In genomic region chr1:221335161-221336101, GRCh38 we compare ENCODE assay signal across 8 cellular contexts.
DNase-seq lines count a peak whose midpoint lies in the region; ATAC-seq and TF ChIP-seq lines count a peak whose summit lies in the region.

No MANE protein-coding gene starts in this region.

- in situ Hi-C loops in Caki2 (cut with HindIII; ENCODE audit: low pct_unique_long_range_greater_than_20kb, low sequenced_read_pairs) (no loop called here), Panc1 (cut with HindIII; ENCODE audit: low pct_unique_long_range_greater_than_20kb, low sequenced_read_pairs) (no loop called here)

- DNase-seq in Caki2 (ENCODE audit: low read depth) (peak; percentile 98), Panc1 (ENCODE audit: low read depth, low spot score) (no peak), fibroblast of peridontal ligament (ENCODE audit: extremely low read depth) (peak; percentile 77), omental fat pad (ENCODE audit: low spot score) (peak; percentile 24), HuH-7.5 (ENCODE audit: low spot score) (no peak), DMS 273 treated with DMSO at 0.1 percent for 48 hours (lab: John Stamatoyannopoulos, UW) (no peak)
- DNase-seq in stimulated activated naive CD8-positive, alpha-beta T cell treated with anti-CD3 and anti-CD28 coated beads, Interleukin-15, Interleukin-2, amounts not matched to agents 100 U/mL and 50 U/mL, for 24 hours = no peak

- ATAC-seq in Panc1 (peak; percentile 58), omental fat pad (ENCODE audit: low FRiP score) (peak; percentile 79), GM19023 (IDR thresholded peaks at IDR 0.05; ENCODE audit: unreplicated experiment) (no peak)
- no peak for ATAC-seq in stimulated activated naive CD8-positive, alpha-beta T cell treated with anti-CD3 and anti-CD28 coated beads, Interleukin-15, Interleukin-2, amounts not matched to agents 100 U/mL and 50 U/mL, for 24 hours

- no TSS peak for BruUV-seq in Panc1 (replicated peaks; lab: Mats Ljungman, UMichigan)

- peaks cover 10% of the 10 kb centered on the region; the same call in 1 of the 2 replicates for H3K9me3 ChIP-seq in Panc1 (ENCODE audit: control insufficient read depth, insufficient read depth, low read depth, low read length)

- H3K27ac ChIP-seq in Panc1 (ENCODE audit: low read length) = no peak overlapping the region

- H3K27me3 ChIP-seq in Panc1 (ENCODE audit: control insufficient read depth, insufficient read depth, low read length) = no peaks in the 10 kb centered on the region

- TF ChIP-seq CTCF in Panc1 (IDR thresholded peaks at IDR 0.05) (no peak), omental fat pad (IDR thresholded peaks at IDR 0.05) (no peak)

- intact Hi-C loops in Panc1 (cut with micrococcal nuclease; ENCODE audit: unreplicated experiment) = no loop called here

- CTCF ChIA-PET in Panc1 (lab: Charles Lee) = no interaction called here

- POLR2A ChIA-PET in Panc1 (lab: Charles Lee) = no interaction called here

- no peaks in the 10 kb centered on the region for H3K4me1 ChIP-seq in Panc1 (ENCODE audit: control insufficient read depth, insufficient read depth, low read length)

- no peaks in the 10 kb centered on the region; the same call in 1 of the 2 replicates for H3K36me3 ChIP-seq in Panc1 (ENCODE audit: control insufficient read depth, insufficient read depth, low read length)

- H3K4me3 ChIP-seq in Panc1 (ENCODE audit: low read depth in 2 of 2, low read length in 2 of 2) = no peak overlapping the region

Comparison
In these comparisons a context has a peak if more than half of its experiments do, and no peak if none do; other contexts are left out.
1. DNase-seq: peak in Caki2 (single experiment), fibroblast of peridontal ligament (single experiment) and omental fat pad (single experiment); none in Panc1 (single experiment), stimulated activated naive CD8-positive, alpha-beta T cell treated with anti-CD3 and anti-CD28 coated beads, Interleukin-15, Interleukin-2, amounts not matched to agents 100 U/mL and 50 U/mL, for 24 hours (single experiment), HuH-7.5 (single experiment) and DMS 273 treated with DMSO at 0.1 percent for 48 hours (single experiment).
2. ATAC-seq: peak in Panc1 (single experiment) and omental fat pad (single experiment); none in GM19023 (single experiment) and stimulated activated naive CD8-positive, alpha-beta T cell treated with anti-CD3 and anti-CD28 coated beads, Interleukin-15, Interleukin-2, amounts not matched to agents 100 U/mL and 50 U/mL, for 24 hours (single experiment).